Comparison of ENCODE assay signal across 9 cellular contexts in the genomic region with DNA sequence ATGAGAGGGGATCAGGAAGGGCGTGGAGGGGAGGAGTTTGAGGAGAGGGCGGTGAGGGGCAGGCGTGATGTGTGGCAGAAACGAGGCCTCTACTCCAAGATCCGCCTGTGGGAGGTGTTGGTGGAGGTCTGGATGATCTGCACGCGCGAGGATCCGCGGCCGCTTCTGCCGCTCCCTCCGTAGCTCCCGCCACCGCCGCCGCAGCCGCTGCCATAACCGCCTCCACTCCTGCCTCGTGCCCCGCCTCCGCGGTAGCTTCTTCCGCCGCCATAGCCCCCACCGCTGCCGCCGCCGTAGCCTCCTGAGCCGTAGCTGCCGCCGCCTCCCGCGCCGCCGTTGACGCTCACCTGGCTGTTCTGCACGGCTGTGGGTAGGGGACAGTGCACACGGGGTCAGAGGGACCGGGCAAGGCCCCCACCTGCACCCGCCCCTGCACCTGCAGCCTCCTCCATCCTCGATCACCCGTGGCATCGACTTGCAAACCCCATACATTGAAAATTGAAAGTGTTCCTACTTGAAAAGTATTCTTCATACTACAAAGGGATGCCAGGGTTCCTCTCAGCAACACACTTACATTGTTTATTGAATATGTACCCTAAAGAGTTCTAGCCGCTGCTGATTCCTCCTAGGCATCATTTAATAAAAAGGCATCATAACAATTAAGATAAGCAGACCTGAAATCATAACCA. TPM values are rescaled to one million over a fixed set of nuclear protein-coding genes. Genes with fewer than 3 reads are reported as not detected.
DNase-seq lines count a peak whose midpoint lies in the region; ATAC-seq and TF ChIP-seq lines count a peak whose summit lies in the region.
"Had no signal": no experiment of that assay in that cellular context is flagged by ENCODE, and none has a peak within 500 bp of the region (broad histone marks: within the 10 kb centered on the region; RNA-seq: fewer than 3 reads in every experiment).

No MANE protein-coding gene starts in this region.

- no peaks in the 10 kb centered on the region for H3F3A ChIP-seq in smooth muscle cell (ENCODE audit: low read depth)

- H3K36me3 ChIP-seq in heart right ventricle, result no peaks in the 10 kb centered on the region
- no peaks in the 10 kb centered on the region for H3K36me3 ChIP-seq in smooth muscle cell (ENCODE audit: low read depth)

- peaks cover 0 to 12% (median 9%) of the 10 kb centered on the region in 9 donors for H3K4me1 ChIP-seq in heart right ventricle
- H3K4me1 ChIP-seq in smooth muscle cell (ENCODE audit: low read depth), result no peaks in the 10 kb centered on the region

- intact Hi-C loops in heart right ventricle (cut with DNase I), result no loop called here

- no peak overlapping the region for H3K9ac ChIP-seq in smooth muscle cell (ENCODE audit: low read depth)

- H4K20me1 ChIP-seq in smooth muscle cell (ENCODE audit: low read depth), result no peaks in the 10 kb centered on the region

- 4 to 7% methylated on average over 43 to 45 of the region's 45 CpGs for WGBS in heart right ventricle, 2 donors
- WGBS in smooth muscle cell (ENCODE audit: low lambda C conversion rate), result 27% methylated on average over 19 of the region's 45 CpGs

- H3K4me3 ChIP-seq in heart right ventricle (peak overlapping the region in 6 of 10 donors; percentile 14 to 37 (median 28)), smooth muscle cell (peak overlapping the region; percentile 31)

- peak in 1 of 8 donors; percentile 27 for ATAC-seq in heart right ventricle
- ATAC-seq in HG03521 (IDR thresholded peaks at IDR 0.05; ENCODE audit: unreplicated experiment), result no peak

- H3K27me3 ChIP-seq in heart right ventricle (peaks cover 0 to 79% (median 59%) of the 10 kb centered on the region in 7 donors), smooth muscle cell (ENCODE audit: low read depth) (peaks cover 89% of the 10 kb centered on the region)

- H3K27ac ChIP-seq in heart right ventricle (no peak overlapping the region), smooth muscle cell (ENCODE audit: low read depth) (no peak overlapping the region)

- no peaks in the 10 kb centered on the region for H3K79me2 ChIP-seq in smooth muscle cell (ENCODE audit: low read depth)

- DNase-seq in DMS53 (lab: John Stamatoyannopoulos, UW) (peak; percentile 32), DMS53 treated with DMSO at 0.1 percent for 48 hours (lab: John Stamatoyannopoulos, UW; ENCODE audit: unreplicated experiment) (no peak), activated T-cell treated with anti-CD3 and anti-CD28 coated beads for 24 hours (ENCODE audit: low read depth) (peak; percentile 32), heart right ventricle (peak in 1 of 2 donors; percentile 21), smooth muscle cell (lab: John Stamatoyannopoulos, UW; ENCODE audit: unreplicated experiment) (no peak), amniotic stem cell (lab: John Stamatoyannopoulos, UW) (no peak), HK-2 (ENCODE audit: unreplicated experiment) (no peak)

- no peak overlapping the region for H2AFZ ChIP-seq in smooth muscle cell (ENCODE audit: low read depth)

- TF ChIP-seq CTCF in heart right ventricle (IDR thresholded peaks at IDR 0.05) (no peak), smooth muscle cell (IDR thresholded peaks at IDR 0.05; ENCODE audit: borderline replicate concordance, insufficient read depth, poor library complexity, severe bottlenecking) (no peak)

- peak overlapping the region; percentile 81 for H3K4me2 ChIP-seq in smooth muscle cell

- H3K9me3 ChIP-seq in heart right ventricle, result no peaks in the 10 kb centered on the region
- H3K9me3 ChIP-seq in smooth muscle cell (replicated peaks; ENCODE audit: low read depth), result no peaks in the 10 kb centered on the region

RNA-seq across cellular contexts. Expression of gene KRT1, which starts 11.0 kb away (rescaled TPM):
- not detected for total RNA-seq in heart right ventricle
- polyA plus RNA-seq in heart right ventricle, result not detected
- 11.1 and 13.5 TPM in 2 replicates for total RNA-seq in smooth muscle cell
- polyA plus RNA-seq in smooth muscle cell, result 3.1 and 5.6 TPM in 2 replicates
- total RNA-seq: lung microvascular endothelial cell had no signal

RNA-seq across cellular contexts. Expression of gene KRT77, which starts 12.1 kb away (rescaled TPM):
- total RNA-seq in heart right ventricle (under 1 TPM in 1 of 10 donors, not detected in 9; 0.08 TPM), smooth muscle cell (3.8 TPM in 1 of 2 replicates, not detected in the other)
- polyA plus RNA-seq in heart right ventricle (not detected), smooth muscle cell (not detected in 2 replicates)
- total RNA-seq: lung microvascular endothelial cell had no signal

RNA-seq across cellular contexts. Expression of gene KRT2, which starts 39.2 kb away (rescaled TPM):
- total RNA-seq in heart right ventricle, result not detected
- not detected for polyA plus RNA-seq in heart right ventricle
- total RNA-seq in smooth muscle cell, result not detected in 2 replicates
- not detected in 2 replicates for polyA plus RNA-seq in smooth muscle cell
- total RNA-seq: lung microvascular endothelial cell had no signal

Comparison
In these comparisons a context has a peak if more than half of its experiments do, and no peak if none do; other contexts are left out.
1. DNase-seq: peak in DMS53 (single experiment) and activated T-cell treated with anti-CD3 and anti-CD28 coated beads for 24 hours (single experiment); none in DMS53 treated with DMSO at 0.1 percent for 48 hours (single experiment), smooth muscle cell (single experiment), amniotic stem cell (single experiment) and HK-2 (single experiment).